In genomic region chr2:55011741-55012574, GRCh38 we compare ENCODE assay signal across 9 cellular contexts. TPM values are rescaled to one million over a fixed set of nuclear protein-coding genes. Genes with fewer than 3 reads are reported as not detected.
DNase-seq lines count a peak whose midpoint lies in the region; ATAC-seq and TF ChIP-seq lines count a peak whose summit lies in the region.
"Had no signal": no experiment of that assay in that cellular context is flagged by ENCODE, and none has a peak within 500 bp of the region (broad histone marks: within the 10 kb centered on the region; RNA-seq: fewer than 3 reads in every experiment).

No MANE protein-coding gene starts in this region.

- POLR2A ChIA-PET in activated CD4-positive, alpha-beta T cell treated with anti-CD3 and anti-CD28 coated beads, Interleukin-2, amount 10 ng/mL, durations not matched to agents 7 days and 5 days (lab: Charles Lee), result no interaction called here
- POLR2A ChIA-PET in activated CD4-positive, alpha-beta T cell treated with anti-CD3 and anti-CD28 coated beads for 36 hours (lab: Charles Lee), result no interaction called here

- H2BK12ac ChIP-seq in mesenchymal stem cell (ENCODE audit: low read length in 2 of 2), result no peak overlapping the region

- no peak overlapping the region for H4K8ac ChIP-seq in mesenchymal stem cell (ENCODE audit: low read length)

- H3K36me3 ChIP-seq in mesenchymal stem cell (ENCODE audit: control insufficient read depth in 1 of 2, insufficient read depth in 2 of 2, low read depth in 1 of 2, low read length in 2 of 2), result no peaks in the 10 kb centered on the region
- no peaks in the 10 kb centered on the region for H3K36me3 ChIP-seq in upper lobe of right lung

- peak overlapping the region; percentile 50 for H3K27ac Mint-ChIP-seq in activated CD4-positive, alpha-beta T cell treated with anti-CD3 and anti-CD28 coated beads, Interleukin-2, amount 10 ng/mL, durations not matched to agents 7 days and 5 days
- H3K27ac Mint-ChIP-seq in activated CD4-positive, alpha-beta T cell treated with anti-CD3 and anti-CD28 coated beads for 36 hours, result no peak overlapping the region
- H3K27ac Mint-ChIP-seq in chondrocyte (ENCODE audit: unreplicated experiment), result peak overlapping the region; percentile 79

- H3K9me3 Mint-ChIP-seq in activated CD4-positive, alpha-beta T cell treated with anti-CD3 and anti-CD28 coated beads, Interleukin-2, amount 10 ng/mL, durations not matched to agents 7 days and 5 days, result no peaks in the 10 kb centered on the region
- H3K9me3 Mint-ChIP-seq in activated CD4-positive, alpha-beta T cell treated with anti-CD3 and anti-CD28 coated beads for 36 hours (ENCODE audit: low read depth), result no peaks in the 10 kb centered on the region
- no peaks in the 10 kb centered on the region for H3K9me3 Mint-ChIP-seq in chondrocyte (ENCODE audit: low read depth)

- H3K4me2 ChIP-seq in mesenchymal stem cell (ENCODE audit: low read length, poor library complexity, severe bottlenecking), result peak overlapping the region; percentile 29

- no peak for DNase-seq in activated CD4-positive, alpha-beta T cell treated with anti-CD3 and anti-CD28 coated beads, Interleukin-2, amount 10 ng/mL, durations not matched to agents 7 days and 5 days
- no peak for DNase-seq in activated CD4-positive, alpha-beta T cell treated with anti-CD3 and anti-CD28 coated beads for 36 hours
- DNase-seq in chondrocyte (ENCODE audit: low spot score) (no peak), mesenchymal stem cell (no peak), upper lobe of right lung (no peak)
- no peak for DNase-seq in stimulated activated CD4-positive, alpha-beta T cell treated with anti-CD3 and anti-CD28 coated beads, Interleukin-2, amount 100 ng/mL, for 24 hours
- no peak for DNase-seq in stimulated activated CD4-positive, alpha-beta T cell treated with anti-CD3 and anti-CD28 coated beads, Interleukin-15, amount 100 ng/mL, for 24 hours
- DNase-seq: NCI-H446 treated with DMSO at 0.1 percent for 48 hours had no signal

- CTCF ChIA-PET in activated CD4-positive, alpha-beta T cell treated with anti-CD3 and anti-CD28 coated beads, Interleukin-2, amount 10 ng/mL, durations not matched to agents 7 days and 5 days (lab: Charles Lee), result no interaction called here
- CTCF ChIA-PET in activated CD4-positive, alpha-beta T cell treated with anti-CD3 and anti-CD28 coated beads for 36 hours (lab: Charles Lee), result interaction anchor here (0.9 to 1.5 kb wide), 4 partner anchors 13 to 156 kb away, joined by 3 to 4 read pairs (median 4); no protein-coding TSS in a partner anchor

- ATAC-seq in activated CD4-positive, alpha-beta T cell treated with anti-CD3 and anti-CD28 coated beads for 36 hours, result no peak
- ATAC-seq in upper lobe of right lung, result no peak
- ATAC-seq in HG02588 (IDR thresholded peaks at IDR 0.05; ENCODE audit: unreplicated experiment), result no peak

- H3K4me3 ChIP-seq in mesenchymal stem cell (ENCODE audit: insufficient read depth in 1 of 2, low read depth in 1 of 2, low read length in 2 of 2) (peak overlapping the region in 1 of 2 experiments; percentile 23), upper lobe of right lung (no peak overlapping the region)

- intact Hi-C loops in activated CD4-positive, alpha-beta T cell treated with anti-CD3 and anti-CD28 coated beads for 36 hours (cut with DNase I, micrococcal nuclease), result loop anchor here in 1 of 2 experiments (5.0 kb wide), 2 partner anchors 110 to 250 kb away; no protein-coding TSS in a partner anchor
- intact Hi-C loops in upper lobe of right lung (cut with DNase I), result loop anchor here (5.0 kb wide), 1 partner anchor 160 kb away; no protein-coding TSS in a partner anchor

- no peak overlapping the region for H3K4me3 Mint-ChIP-seq in activated CD4-positive, alpha-beta T cell treated with anti-CD3 and anti-CD28 coated beads, Interleukin-2, amount 10 ng/mL, durations not matched to agents 7 days and 5 days
- H3K4me3 Mint-ChIP-seq in activated CD4-positive, alpha-beta T cell treated with anti-CD3 and anti-CD28 coated beads for 36 hours, result no peak overlapping the region
- peak overlapping the region; percentile 14 for H3K4me3 Mint-ChIP-seq in chondrocyte (ENCODE audit: unreplicated experiment)

- H3K27ac ChIP-seq in mesenchymal stem cell (ENCODE audit: low read length, poor library complexity, severe bottlenecking), result peak overlapping the region; percentile 70
- H3K27ac ChIP-seq in upper lobe of right lung, result peak overlapping the region; percentile 37

- no peak overlapping the region for H2BK120ac ChIP-seq in mesenchymal stem cell (ENCODE audit: low read depth, low read length)

- WGBS in mesenchymal stem cell, result 91% methylated on average over 4 of the region's 6 CpGs

- no peak overlapping the region for H2AFZ ChIP-seq in mesenchymal stem cell (ENCODE audit: low read depth, low read length)

- no peaks in the 10 kb centered on the region for H3K9me3 ChIP-seq in mesenchymal stem cell (ENCODE audit: control insufficient read depth, low read length)
- no peaks in the 10 kb centered on the region for H3K9me3 ChIP-seq in upper lobe of right lung

- no peaks in the 10 kb centered on the region for H3K79me1 ChIP-seq in mesenchymal stem cell (replicated peaks; ENCODE audit: low read length, poor library complexity, severe bottlenecking)

- H2AK5ac ChIP-seq in mesenchymal stem cell (ENCODE audit: low read length, severe bottlenecking), result no peak overlapping the region

- H3K27me3 Mint-ChIP-seq in activated CD4-positive, alpha-beta T cell treated with anti-CD3 and anti-CD28 coated beads, Interleukin-2, amount 10 ng/mL, durations not matched to agents 7 days and 5 days, result no peaks in the 10 kb centered on the region
- no peaks in the 10 kb centered on the region for H3K27me3 Mint-ChIP-seq in activated CD4-positive, alpha-beta T cell treated with anti-CD3 and anti-CD28 coated beads for 36 hours
- H3K27me3 Mint-ChIP-seq in chondrocyte (ENCODE audit: low read depth), result no peaks in the 10 kb centered on the region

- peaks cover 5% of the 10 kb centered on the region for H3K36me3 Mint-ChIP-seq in activated CD4-positive, alpha-beta T cell treated with anti-CD3 and anti-CD28 coated beads, Interleukin-2, amount 10 ng/mL, durations not matched to agents 7 days and 5 days (ENCODE audit: low read depth)
- H3K36me3 Mint-ChIP-seq in activated CD4-positive, alpha-beta T cell treated with anti-CD3 and anti-CD28 coated beads for 36 hours (ENCODE audit: low read depth), result no peaks in the 10 kb centered on the region
- H3K36me3 Mint-ChIP-seq in chondrocyte (ENCODE audit: low read depth), result peaks cover 2% of the 10 kb centered on the region

- no peak overlapping the region for H3K18ac ChIP-seq in mesenchymal stem cell (ENCODE audit: low read depth in 1 of 2, low read length in 2 of 2)

- H4K91ac ChIP-seq in mesenchymal stem cell (ENCODE audit: low read length), result no peak overlapping the region

- no peak overlapping the region for H2BK5ac ChIP-seq in mesenchymal stem cell (ENCODE audit: low read depth, low read length, poor library complexity, severe bottlenecking)

- peak overlapping the region; percentile 85 for H3K9ac ChIP-seq in mesenchymal stem cell (ENCODE audit: low read length)

- peaks cover 11% of the 10 kb centered on the region for H3K4me1 ChIP-seq in mesenchymal stem cell (ENCODE audit: control insufficient read depth, insufficient read depth, low read depth, low read length)
- H3K4me1 ChIP-seq in upper lobe of right lung, result peaks cover 71% of the 10 kb centered on the region

- no peak overlapping the region for H3K4ac ChIP-seq in mesenchymal stem cell (ENCODE audit: low read depth in 1 of 2, low read length in 2 of 2)

- no peak overlapping the region for H2BK15ac ChIP-seq in mesenchymal stem cell (ENCODE audit: low read depth, poor library complexity, severe bottlenecking)

- H3K27me3 ChIP-seq in mesenchymal stem cell (ENCODE audit: control insufficient read depth in 1 of 2, insufficient read depth in 1 of 2, low read length in 2 of 2), result no peaks in the 10 kb centered on the region
- H3K27me3 ChIP-seq in upper lobe of right lung, result no peaks in the 10 kb centered on the region

- no peak overlapping the region for H3K23ac ChIP-seq in mesenchymal stem cell (ENCODE audit: low read length in 2 of 2)

- H3K4me1 Mint-ChIP-seq in activated CD4-positive, alpha-beta T cell treated with anti-CD3 and anti-CD28 coated beads, Interleukin-2, amount 10 ng/mL, durations not matched to agents 7 days and 5 days, result peaks cover 40% of the 10 kb centered on the region
- peaks cover 49% of the 10 kb centered on the region for H3K4me1 Mint-ChIP-seq in activated CD4-positive, alpha-beta T cell treated with anti-CD3 and anti-CD28 coated beads for 36 hours
- peaks cover 89% of the 10 kb centered on the region for H3K4me1 Mint-ChIP-seq in chondrocyte (ENCODE audit: low read depth)

- H3K14ac ChIP-seq in mesenchymal stem cell (ENCODE audit: low read length in 2 of 2), result no peak overlapping the region

- no peak for TF ChIP-seq CTCF in chondrocyte (IDR thresholded peaks at IDR 0.05)
- no peak for TF ChIP-seq CTCF in upper lobe of right lung (IDR thresholded peaks at IDR 0.05)

RNA-seq across cellular contexts. Expression of gene RTN4, which starts 38.3 kb away (rescaled TPM):
- 10 to 100 TPM; 77.1 to 79.9 TPM for total RNA-seq in activated CD4-positive, alpha-beta T cell treated with anti-CD3 and anti-CD28 coated beads, Interleukin-2, amount 10 ng/mL, durations not matched to agents 7 days and 5 days
- 10 to 100 TPM; 70.3 to 84.8 TPM for total RNA-seq in activated CD4-positive, alpha-beta T cell treated with anti-CD3 and anti-CD28 coated beads for 36 hours
- 560 to 819 TPM (median 766 TPM) in 3 replicates for total RNA-seq in chondrocyte
- polyA plus RNA-seq in mesenchymal stem cell (2013, experiment 1 of 2), result 977 TPM
- 1,026 TPM for polyA plus RNA-seq in mesenchymal stem cell (2013, experiment 2 of 2)
- 275 TPM for total RNA-seq in upper lobe of right lung
